Comparison of ENCODE assay signal across 18 cellular contexts in genomic region chr10:23514321-23514720, GRCh38.
DNase-seq lines count a peak whose midpoint lies in the region; ATAC-seq and TF ChIP-seq lines count a peak whose summit lies in the region.
"Had no signal": no experiment of that assay in that cellular context is flagged by ENCODE, and none has a peak within 500 bp of the region (broad histone marks: within the 10 kb centered on the region; RNA-seq: fewer than 3 reads in every experiment).

No MANE protein-coding gene starts in this region.

- H3K9me3 ChIP-seq in HCT116 (ENCODE audit: control insufficient read depth in 1 of 2, insufficient read depth in 1 of 2, low read depth in 1 of 2, low read length in 2 of 2), result no peaks in the 10 kb centered on the region
- no peaks in the 10 kb centered on the region for H3K9me3 ChIP-seq in CD8-positive, alpha-beta memory T cell (ENCODE audit: low read length)
- H3K9me3 ChIP-seq: gastrocnemius medialis, prostate gland had no signal

- no peak overlapping the region for H2AFZ ChIP-seq in HCT116 (ENCODE audit: low read depth, low read length, poor library complexity, severe bottlenecking)

- no peak for ATAC-seq in HCT116
- ATAC-seq: gastrocnemius medialis, left colon had no signal

- peak; percentile 5 for DNase-seq in EH (ENCODE audit: low read depth)
- no peak for DNase-seq in HCT116 (ENCODE audit: low read depth, low spot score)
- DNase-seq in T-helper 2 cell treated with Interferon-gamma antibody and Interleukin-4, amounts not matched to agents 5 μg/mL and 100 μg/mL, for 36 hours (ENCODE audit: low spot score), result peak; percentile 19
- DNase-seq in iris pigment epithelial cell (ENCODE audit: low read depth), result peak; percentile 9
- DNase-seq in pons (ENCODE audit: low spot score), result no peak
- no peak for DNase-seq in CD8-positive, alpha-beta memory T cell
- no peak for DNase-seq in HEK293T (ENCODE audit: extremely low spot score)
- DNase-seq: cortex of kidney; gastrocnemius medialis; left colon; MM.1S; NCI-H2081; SIG-M5; stimulated activated CD4-positive, alpha-beta T cell treated with anti-CD3 and anti-CD28 coated beads, Interleukin-4, amount 100 ng/mL, for 4 hours had no signal

- H3K4me3 Mint-ChIP-seq in T-helper 2 cell treated with Interferon-gamma antibody and Interleukin-4, amounts not matched to agents 5 μg/mL and 100 μg/mL, for 36 hours, result no peak overlapping the region
- H3K4me3 Mint-ChIP-seq in CD8-positive, alpha-beta memory T cell, result no peak overlapping the region
- H3K4me3 Mint-ChIP-seq: activated naive CD8-positive, alpha-beta T cell; brain had no signal

- peaks cover 14% of the 10 kb centered on the region for H3K4me1 Mint-ChIP-seq in T-helper 2 cell treated with Interferon-gamma antibody and Interleukin-4, amounts not matched to agents 5 μg/mL and 100 μg/mL, for 36 hours (ENCODE audit: low read depth)
- no peaks in the 10 kb centered on the region for H3K4me1 Mint-ChIP-seq in CD8-positive, alpha-beta memory T cell
- H3K4me1 Mint-ChIP-seq: brain had no signal

- H3K27me3 Mint-ChIP-seq in T-helper 2 cell treated with Interferon-gamma antibody and Interleukin-4, amounts not matched to agents 5 μg/mL and 100 μg/mL, for 36 hours (ENCODE audit: low read depth), result peaks cover 4% of the 10 kb centered on the region
- peaks cover 13 to 41% of the 10 kb centered on the region in 2 donors for H3K27me3 Mint-ChIP-seq in CD8-positive, alpha-beta memory T cell

- no peak for TF ChIP-seq RAD21 in HCT116 (IDR thresholded peaks at IDR 0.05; ENCODE audit: low read depth)

- peaks cover 20% of the 10 kb centered on the region for H3K27me3 ChIP-seq in HCT116 (ENCODE audit: insufficient read depth, low read length)
- no peaks in the 10 kb centered on the region for H3K27me3 ChIP-seq in CD8-positive, alpha-beta memory T cell (ENCODE audit: insufficient read depth, low read length, poor library complexity, severe bottlenecking)

- H3K4me3 ChIP-seq in HCT116 (replicated peaks in 1 of 2; ENCODE audit: low read depth in 1 of 2, low read length in 2 of 2), result no peak overlapping the region
- H3K4me3 ChIP-seq in CD8-positive, alpha-beta memory T cell (ENCODE audit: low read length), result no peak overlapping the region
- H3K4me3 ChIP-seq: gastrocnemius medialis, prostate gland, skin epidermis had no signal

- intact Hi-C loops in HCT116 (cut with micrococcal nuclease), result loop anchor here (10.0 kb wide), 1 partner anchor 1040 kb away; no protein-coding TSS in a partner anchor

- H3K27ac Mint-ChIP-seq in T-helper 2 cell treated with Interferon-gamma antibody and Interleukin-4, amounts not matched to agents 5 μg/mL and 100 μg/mL, for 36 hours, result peak overlapping the region; percentile 9
- H3K27ac Mint-ChIP-seq in CD8-positive, alpha-beta memory T cell, result no peak overlapping the region
- H3K27ac Mint-ChIP-seq: activated naive CD8-positive, alpha-beta T cell; brain had no signal

- no peaks in the 10 kb centered on the region for H4K20me1 ChIP-seq in HCT116 (ENCODE audit: insufficient read depth)

- CTCF ChIA-PET in HCT116 (lab: Charles Lee), result no interaction called here
- CTCF ChIA-PET in CD8-positive, alpha-beta memory T cell (lab: Charles Lee), result no interaction called here
- CTCF ChIA-PET in HEK293T (lab: Yijun Ruan, JAX), result no interaction called here

- H3K9ac ChIP-seq in HCT116 (ENCODE audit: low read length), result no peak overlapping the region

- POLR2A ChIA-PET in HCT116 (lab: Charles Lee) (no interaction called here), HEK293T (lab: Yijun Ruan, JAX) (interaction anchor here (1.1 kb wide), 1 partner anchor 10 kb away, joined by 4 read pairs; no protein-coding TSS in a partner anchor)
- POLR2A ChIA-PET in CD8-positive, alpha-beta memory T cell (lab: Charles Lee), result no interaction called here

- no peak for TF ChIP-seq CTCF in HCT116 (IDR thresholded peaks at IDR 0.05 in 2 of 3, conservative IDR thresholded peaks at IDR 0.05 in 1 of 3; ENCODE audit: borderline replicate concordance in 1 of 3, insufficient read depth in 1 of 3, low read depth in 2 of 3, low read length in 2 of 3)

- no peak overlapping the region for H3K4me2 ChIP-seq in HCT116 (ENCODE audit: low read length)

- no peaks in the 10 kb centered on the region for H3K79me2 ChIP-seq in HCT116 (ENCODE audit: insufficient read depth, low read length)

- TF ChIP-seq POLR2A in HCT116 (IDR thresholded peaks at IDR 0.05; ENCODE audit: borderline replicate concordance, extremely low read depth, insufficient read depth, insufficient read length), result no peak

- RAD21 ChIA-PET in HCT116 (lab: Charles Lee; ENCODE audit: low non-redundant PET in 1 of 2, low total read pairs in 2 of 2, uncharacterized antibody in 2 of 2, unreplicated experiment in 2 of 2), result no interaction called here

- peaks cover 3% of the 10 kb centered on the region for H3K9me3 Mint-ChIP-seq in T-helper 2 cell treated with Interferon-gamma antibody and Interleukin-4, amounts not matched to agents 5 μg/mL and 100 μg/mL, for 36 hours
- peaks cover 0 to 9% (median 3%) of the 10 kb centered on the region in 5 donors for H3K9me3 Mint-ChIP-seq in CD8-positive, alpha-beta memory T cell

- no peaks in the 10 kb centered on the region for H3K36me3 Mint-ChIP-seq in T-helper 2 cell treated with Interferon-gamma antibody and Interleukin-4, amounts not matched to agents 5 μg/mL and 100 μg/mL, for 36 hours (ENCODE audit: low read depth)
- no peaks in the 10 kb centered on the region for H3K36me3 Mint-ChIP-seq in CD8-positive, alpha-beta memory T cell
- H3K36me3 Mint-ChIP-seq: brain had no signal

- no TSS peak for BruUV-seq in HCT116 (replicated peaks; lab: Mats Ljungman, UMichigan)

- no peak overlapping the region for H3K27ac ChIP-seq in HCT116 (ENCODE audit: low read depth, low read length)
- H3K27ac ChIP-seq in CD8-positive, alpha-beta memory T cell (ENCODE audit: low read depth, low read length), result no peak overlapping the region
- H3K27ac ChIP-seq: gastrocnemius medialis, prostate gland, skin epidermis had no signal

- H3K4me1 ChIP-seq in HCT116 (ENCODE audit: control insufficient read depth in 1 of 2, insufficient read depth in 2 of 2, low read length in 2 of 2), result peaks cover 3 to 18% of the 10 kb centered on the region in 2 experiments; a peak in 3 of 4 replicates
- no peaks in the 10 kb centered on the region for H3K4me1 ChIP-seq in CD8-positive, alpha-beta memory T cell (ENCODE audit: insufficient read depth, low read length)
- H3K4me1 ChIP-seq: gastrocnemius medialis, prostate gland had no signal

- no peaks in the 10 kb centered on the region for H3K9me2 ChIP-seq in HCT116 (ENCODE audit: insufficient read depth)

- no peaks in the 10 kb centered on the region for H3K36me3 ChIP-seq in HCT116 (ENCODE audit: control insufficient read depth in 1 of 2, insufficient read depth in 2 of 2, low read length in 2 of 2)
- H3K36me3 ChIP-seq in CD8-positive, alpha-beta memory T cell (ENCODE audit: insufficient read depth, low read length), result no peaks in the 10 kb centered on the region
- H3K36me3 ChIP-seq: gastrocnemius medialis, prostate gland had no signal

TF ChIP-seq in HCT116, 20 proteins besides CTCF, POLR2A, EP300 and RAD21:
- TF ChIP-seq EZH2phosphoT487 (IDR thresholded peaks at IDR 0.05; ENCODE audit: borderline replicate concordance) (no peak), FOSL1 (IDR thresholded peaks at IDR 0.05; ENCODE audit: low read depth) (0 out of 2 replicates have a peak, but pooled peaks have one; percentile 16)

TF ChIP-seq in HEK293T, 16 proteins besides CTCF, POLR2A, EP300 and RAD21:
- no peak for TF ChIP-seq FOXM1 (IDR thresholded peaks at IDR 0.05; ENCODE audit: borderline replicate concordance)
TF ChIP-seq in HEK293T: peak in this region for 0.

Comparison
In these comparisons a context has a peak if more than half of its experiments do, and no peak if none do; other contexts are left out.
1. DNase-seq: peak in EH (single experiment), T-helper 2 cell treated with Interferon-gamma antibody and Interleukin-4, amounts not matched to agents 5 μg/mL and 100 μg/mL, for 36 hours (single experiment) and iris pigment epithelial cell (single experiment); none in HCT116 (single experiment), pons (single experiment), CD8-positive, alpha-beta memory T cell (0 of 5) and HEK293T (single experiment).